Comparison of ENCODE assay signal across 8 cellular contexts in genomic region chr12:96398422-96399080, GRCh38. TPM values are rescaled to one million over a fixed set of nuclear protein-coding genes. Genes with fewer than 3 reads are reported as not detected.
DNase-seq lines count a peak whose midpoint lies in the region; ATAC-seq and TF ChIP-seq lines count a peak whose summit lies in the region.

No MANE protein-coding gene starts in this region.

- no peaks in the 10 kb centered on the region for H3K9me2 ChIP-seq in Karpas-422 (replicated peaks; ENCODE audit: insufficient read depth, low read length)

- peaks cover 62% of the 10 kb centered on the region for H3K79me2 ChIP-seq in Karpas-422 (ENCODE audit: low read length)

- H3K36me3 ChIP-seq in ES-I3 (ENCODE audit: insufficient read depth, low read length), result no peaks in the 10 kb centered on the region
- H3K36me3 ChIP-seq in Karpas-422 (ENCODE audit: insufficient read depth, low read length), result no peaks in the 10 kb centered on the region
- peaks cover 9% of the 10 kb centered on the region for H3K36me3 ChIP-seq in mesodermal cell (ENCODE audit: control insufficient read depth, insufficient read depth, low read length)
- no peaks in the 10 kb centered on the region for H3K36me3 ChIP-seq in aorta (ENCODE audit: control insufficient read depth in 1 of 2, insufficient read depth in 2 of 2, low read length in 1 of 2)

- peak overlapping the region; percentile 83 for H3K27ac ChIP-seq in Karpas-422 (ENCODE audit: low read length)
- peak overlapping the region; percentile 96 for H3K27ac ChIP-seq in mesodermal cell (ENCODE audit: low read depth, low read length, severe bottlenecking)
- H3K27ac ChIP-seq in aorta (ENCODE audit: low read depth in 1 of 2, low read length in 2 of 2), result peak overlapping the region in 1 of 2 donors; percentile 88

- H2AFZ ChIP-seq in Karpas-422 (ENCODE audit: low read length), result no peak overlapping the region

- no peak for TF ChIP-seq CTCF in choroid plexus epithelial cell (conservative IDR thresholded peaks at IDR 0.05; ENCODE audit: low read depth, low read length)

- DNase-seq in Karpas-422 (peak; percentile 59), choroid plexus epithelial cell (ENCODE audit: low read depth) (peak; percentile 27), aorta (no peak), NCI-H82 treated with DMSO at 0.1 percent for 48 hours (lab: John Stamatoyannopoulos, UW; ENCODE audit: unreplicated experiment) (no peak)

- no peaks in the 10 kb centered on the region for H3K9me3 ChIP-seq in ES-I3 (ENCODE audit: control insufficient read depth, insufficient read depth, low read length)
- H3K9me3 ChIP-seq in Karpas-422 (ENCODE audit: low read length), result no peaks in the 10 kb centered on the region
- H3K9me3 ChIP-seq in mesodermal cell (ENCODE audit: control insufficient read depth, low read length), result no peaks in the 10 kb centered on the region
- no peaks in the 10 kb centered on the region for H3K9me3 ChIP-seq in aorta (ENCODE audit: control insufficient read depth, low read length)

- H3K4me1 ChIP-seq in ES-I3 (ENCODE audit: insufficient read depth, low read length) (peaks cover 21% of the 10 kb centered on the region), Karpas-422 (ENCODE audit: low read length) (peaks cover 44% of the 10 kb centered on the region), mesodermal cell (ENCODE audit: control insufficient read depth, insufficient read depth, low read length, poor library complexity, severe bottlenecking) (peaks cover 5% of the 10 kb centered on the region), aorta (ENCODE audit: control insufficient read depth in 1 of 2, insufficient read depth in 2 of 2, low read length in 2 of 2) (no peaks in the 10 kb centered on the region)

- H3K27me3 ChIP-seq in Karpas-422 (ENCODE audit: low read length), result no peaks in the 10 kb centered on the region
- no peaks in the 10 kb centered on the region for H3K27me3 ChIP-seq in aorta (ENCODE audit: control insufficient read depth in 1 of 2, insufficient read depth in 2 of 2, low read length in 1 of 2)

- peaks cover under 1% of the 10 kb centered on the region; the same call in 1 of the 2 replicates for H4K20me1 ChIP-seq in Karpas-422 (ENCODE audit: insufficient read depth, low read depth, low read length)

- ATAC-seq in aorta (ENCODE audit: low FRiP score) (no peak), HG02571 (IDR thresholded peaks at IDR 0.05; ENCODE audit: unreplicated experiment) (no peak), HG03039 (IDR thresholded peaks at IDR 0.05; ENCODE audit: unreplicated experiment) (no peak)

- 9 to 10% methylated on average over 5 to 7 of the region's 8 CpGs for WGBS in mesodermal cell (ENCODE audit: insufficient coverage in 2 of 2), 2 experiments
- 1% methylated on average over 8 of the region's 8 CpGs for WGBS in aorta, 2 donors

- H3K4me2 ChIP-seq in Karpas-422 (ENCODE audit: low read depth, low read length, poor library complexity, severe bottlenecking), result peak overlapping the region; percentile 92

- H3K9ac ChIP-seq in ES-I3 (ENCODE audit: low read depth, low read length) (peak overlapping the region; percentile 85), Karpas-422 (ENCODE audit: low read length) (peak overlapping the region; percentile 85)

- peak overlapping the region; percentile 83 for H3K4me3 ChIP-seq in Karpas-422 (ENCODE audit: low read length)
- H3K4me3 ChIP-seq in choroid plexus epithelial cell (ENCODE audit: low read depth, low read length), result peak overlapping the region; percentile 85
- H3K4me3 ChIP-seq in mesodermal cell (ENCODE audit: extremely low read depth, insufficient read depth, low read length, poor library complexity, severe bottlenecking), result peak overlapping the region; percentile 91
- H3K4me3 ChIP-seq in aorta (ENCODE audit: low read length in 2 of 2), result peak overlapping the region; percentile 86 to 95

- intact Hi-C loops in aorta (cut with DNase I), result loop anchor here in 1 of 2 donors (10.0 kb wide), 1 partner anchor 104 kb away; no protein-coding TSS in a partner anchor

RNA-seq across cellular contexts. Expression of gene CDK17, which starts 1.7 kb away (rescaled TPM):
- 35.6 and 71.2 TPM in 2 replicates for total RNA-seq in Karpas-422 (2014; rRNA removed; shearing (Covaris generic); ENCODE audit: low replicate concordance)
- 58.7 TPM for polyA plus RNA-seq in mesodermal cell (2013, experiment 1 of 2)
- polyA plus RNA-seq in mesodermal cell (2013, experiment 2 of 2), result 57.4 TPM
- total RNA-seq in aorta, result 10 to 100 TPM; 41.5 to 69.7 TPM
- polyA plus RNA-seq in aorta, result 10 to 100 TPM in 1 of 2 donors, 1 to 10 TPM in 1; 5.3 to 13.9 TPM

Comparison
In these comparisons a context has a peak if more than half of its experiments do, and no peak if none do; other contexts are left out.
1. DNase-seq: peak in Karpas-422 (single experiment) and choroid plexus epithelial cell (single experiment); none in aorta (0 of 2) and NCI-H82 treated with DMSO at 0.1 percent for 48 hours (single experiment).
2. Peak in every context shown above with its lines, with median percentiles within 50 percentile points of each other: H3K4me3 ChIP-seq.